In genomic region chr1:171828794-171829193, GRCh38 we compare ENCODE assay signal across 1 cellular context.
TF ChIP-seq lines count a peak whose summit lies in the region.

No MANE protein-coding gene starts in this region.

TF ChIP-seq in K562, 482 proteins besides CTCF, POLR2A, EP300 and RAD21 (continued from another document):
- peak; percentile 68; the same call in 1 of the 2 replicates for TF ChIP-seq ZBTB40 (IDR thresholded peaks at IDR 0.05)
- TF ChIP-seq ZBTB40 (CRISPR knock-in tag; IDR thresholded peaks at IDR 0.05) = no peak
- TF ChIP-seq KLF16 (IDR thresholded peaks at IDR 0.05) = no peak
- TF ChIP-seq SPI1 (IDR thresholded peaks at IDR 0.05; ENCODE audit: borderline replicate concordance, low read depth, low read length) = peak; percentile 93
- no peak for TF ChIP-seq ZNF263 (CRISPR knock-in tag; IDR thresholded peaks at IDR 0.05; ENCODE audit: borderline replicate concordance)
